ENCODE assay signal across 17 cellular contexts in genomic region chr3:114293846-114294245, GRCh38. TPM values are rescaled to one million over a fixed set of nuclear protein-coding genes. Genes with fewer than 3 reads are reported as not detected.
DNase-seq lines count a peak whose midpoint lies in the region; ATAC-seq, FAIRE-seq and TF ChIP-seq lines count a peak whose summit lies in the region.
"Had no signal": no experiment of that assay in that cellular context is flagged by ENCODE, and none has a peak within 500 bp of the region (broad histone marks: within the 10 kb centered on the region; RNA-seq: fewer than 3 reads in every experiment).

TSS of gene TIGIT (plus strand) at chr3:114294028. CDS start at chr3:114294062, 34 bp downstream.

- POLR2A ChIA-PET in CD4-positive, alpha-beta T cell (lab: Charles Lee) = interaction anchor here (1.1 to 3.1 kb wide), 4 partner anchors 11 to 131 kb away, joined by 3 to 16 read pairs (median 6); no protein-coding TSS in a partner anchor
- POLR2A ChIA-PET in activated CD8-positive, alpha-beta T cell treated with anti-CD3 and anti-CD28 coated beads, Interleukin-2, amount 10 ng/mL, durations not matched to agents 7 days and 5 days (lab: Charles Lee) = interaction anchor here (1.0 to 6.3 kb wide), 9 partner anchors 8 to 80 kb away, joined by 3 to 53 read pairs (median 5); no protein-coding TSS in a partner anchor
- POLR2A ChIA-PET in naive thymus-derived CD4-positive, alpha-beta T cell (lab: Charles Lee) = interaction anchor here (0.6 to 1.3 kb wide), 2 partner anchors 9 to 79 kb away, joined by 3 to 7 read pairs; no protein-coding TSS in a partner anchor

- no peak for TF ChIP-seq CTCF in CD4-positive, alpha-beta T cell (IDR thresholded peaks at IDR 0.05)
- TF ChIP-seq CTCF in glutamatergic neuron (IDR thresholded peaks at IDR 0.05; ENCODE audit: partially characterized antibody, unreplicated experiment) = no peak
- TF ChIP-seq CTCF in osteocyte (IDR thresholded peaks at IDR 0.05) = no peak

- ATAC-seq in CD4-positive, alpha-beta T cell (ENCODE audit: poor library complexity) = no peak
- no peak for ATAC-seq in activated CD8-positive, alpha-beta T cell treated with anti-CD3 and anti-CD28 coated beads, Interleukin-2, amount 10 ng/mL, durations not matched to agents 7 days and 5 days
- ATAC-seq in naive thymus-derived CD4-positive, alpha-beta T cell = no peak
- ATAC-seq: GM12878 had no signal

- H3K27me3 Mint-ChIP-seq in CD4-positive, alpha-beta T cell = no peaks in the 10 kb centered on the region
- H3K27me3 Mint-ChIP-seq in activated CD8-positive, alpha-beta T cell treated with anti-CD3 and anti-CD28 coated beads, Interleukin-2, amount 10 ng/mL, durations not matched to agents 7 days and 5 days (ENCODE audit: low read depth) = no peaks in the 10 kb centered on the region
- H3K27me3 Mint-ChIP-seq in naive thymus-derived CD4-positive, alpha-beta T cell = no peaks in the 10 kb centered on the region
- H3K27me3 Mint-ChIP-seq in glutamatergic neuron (ENCODE audit: unreplicated experiment) (no peaks in the 10 kb centered on the region), osteocyte (ENCODE audit: unreplicated experiment) (peaks cover 13% of the 10 kb centered on the region)
- H3K27me3 Mint-ChIP-seq: dendritic cell treated with granulocyte-macrophage colony-stimulating factor and Interleukin-4, amounts not matched to agents 40 ng/mL and 50 ng/mL, for 4 days had no signal

- peaks cover 4 to 46% of the 10 kb centered on the region in 2 donors for H3K4me1 ChIP-seq in naive thymus-derived CD4-positive, alpha-beta T cell (ENCODE audit: control insufficient read depth in 2 of 2, insufficient read depth in 2 of 2, low read length in 2 of 2)
- H3K4me1 ChIP-seq in SJCRH30 = no peaks in the 10 kb centered on the region
- H3K4me1 ChIP-seq: prostate gland had no signal

- FAIRE-seq in GM12891 (lab: Jason Lieb, UNC) = peak; percentile 81
- FAIRE-seq: D721Med, frontal cortex, GM12878 had no signal

- H3K27ac Mint-ChIP-seq in CD4-positive, alpha-beta T cell = peak within 1 kb of the TSS; percentile 78
- peak within 1 kb of the TSS; percentile 77 for H3K27ac Mint-ChIP-seq in activated CD8-positive, alpha-beta T cell treated with anti-CD3 and anti-CD28 coated beads, Interleukin-2, amount 10 ng/mL, durations not matched to agents 7 days and 5 days
- H3K27ac Mint-ChIP-seq in naive thymus-derived CD4-positive, alpha-beta T cell = peak within 1 kb of the TSS in 5 of 9 donors; percentile 35 to 64 (median 53)
- no peak within 1 kb of the TSS for H3K27ac Mint-ChIP-seq in glutamatergic neuron (ENCODE audit: unreplicated experiment)
- H3K27ac Mint-ChIP-seq in osteocyte (ENCODE audit: unreplicated experiment) = no peak within 1 kb of the TSS
- H3K27ac Mint-ChIP-seq: dendritic cell treated with granulocyte-macrophage colony-stimulating factor and Interleukin-4, amounts not matched to agents 40 ng/mL and 50 ng/mL, for 4 days had no signal

- intact Hi-C loops in CD4-positive, alpha-beta T cell (cut with DNase I, micrococcal nuclease) = loop anchor here (5.0 kb wide), 2 partner anchors 43 to 77 kb away; no protein-coding TSS in a partner anchor
- intact Hi-C loops in naive thymus-derived CD4-positive, alpha-beta T cell (cut with micrococcal nuclease) = no loop called here

- peak within 1 kb of the TSS; percentile 26 for H3K27ac ChIP-seq in CD4-positive, alpha-beta T cell (ENCODE audit: low read depth, low read length)
- no peak within 1 kb of the TSS for H3K27ac ChIP-seq in naive thymus-derived CD4-positive, alpha-beta T cell (ENCODE audit: low read depth, low read length)
- H3K27ac ChIP-seq in SJCRH30 = no peak within 1 kb of the TSS
- H3K27ac ChIP-seq: prostate gland had no signal

- no peaks in the 10 kb centered on the region for H3K27me3 ChIP-seq in CD4-positive, alpha-beta T cell (ENCODE audit: control insufficient read depth, insufficient read depth, low read length)
- H3K27me3 ChIP-seq in naive thymus-derived CD4-positive, alpha-beta T cell (ENCODE audit: control insufficient read depth in 2 of 2, insufficient read depth in 2 of 2, low read length in 2 of 2) = no peaks in the 10 kb centered on the region
- H3K27me3 ChIP-seq in SJCRH30 = no peaks in the 10 kb centered on the region

- peak within 1 kb of the TSS; percentile 29 for H3K4me3 ChIP-seq in naive thymus-derived CD4-positive, alpha-beta T cell (ENCODE audit: low read length)
- H3K4me3 ChIP-seq in SJCRH30 = no peak within 1 kb of the TSS
- H3K4me3 ChIP-seq: GM12878, prostate gland had no signal

- H3K36me3 Mint-ChIP-seq in CD4-positive, alpha-beta T cell (ENCODE audit: low read depth) = no peaks in the 10 kb centered on the region
- H3K36me3 Mint-ChIP-seq in activated CD8-positive, alpha-beta T cell treated with anti-CD3 and anti-CD28 coated beads, Interleukin-2, amount 10 ng/mL, durations not matched to agents 7 days and 5 days (ENCODE audit: low read depth) = peaks cover 10% of the 10 kb centered on the region
- no peaks in the 10 kb centered on the region for H3K36me3 Mint-ChIP-seq in naive thymus-derived CD4-positive, alpha-beta T cell
- H3K36me3 Mint-ChIP-seq in glutamatergic neuron (ENCODE audit: unreplicated experiment) (no peaks in the 10 kb centered on the region), osteocyte (ENCODE audit: unreplicated experiment) (no peaks in the 10 kb centered on the region)

- no peaks in the 10 kb centered on the region for H3K36me3 ChIP-seq in naive thymus-derived CD4-positive, alpha-beta T cell (ENCODE audit: control insufficient read depth in 2 of 3, insufficient read depth in 3 of 3, low read length in 3 of 3)
- no peaks in the 10 kb centered on the region for H3K36me3 ChIP-seq in SJCRH30
- H3K36me3 ChIP-seq: prostate gland had no signal

- CTCF ChIA-PET in CD4-positive, alpha-beta T cell (lab: Charles Lee) = interaction anchor here (1.2 to 5.2 kb wide), 2 partner anchors 125 to 140 kb away, joined by 5 to 25 read pairs; no protein-coding TSS in a partner anchor
- CTCF ChIA-PET in activated CD8-positive, alpha-beta T cell treated with anti-CD3 and anti-CD28 coated beads, Interleukin-2, amount 10 ng/mL, durations not matched to agents 7 days and 5 days (lab: Charles Lee) = interaction anchor here (0.6 to 5.0 kb wide), 12 partner anchors 14 to 449 kb away, joined by 3 to 54 read pairs (median 4); no protein-coding TSS in a partner anchor
- CTCF ChIA-PET in naive thymus-derived CD4-positive, alpha-beta T cell (lab: Charles Lee) = interaction anchor here (1.0 to 1.5 kb wide), 2 partner anchors 9 to 17 kb away, joined by 3 read pairs; no protein-coding TSS in a partner anchor

- DNase-seq in CD4-positive, alpha-beta T cell = no peak
- DNase-seq in GM12891 (ENCODE audit: insufficient read length, low spot score) (no peak), glutamatergic neuron (no peak), osteocyte (ENCODE audit: extremely low spot score, unreplicated experiment) (no peak), DMS53 treated with DMSO at 0.1 percent for 48 hours (lab: John Stamatoyannopoulos, UW; ENCODE audit: unreplicated experiment) (no peak), SJCRH30 (no peak)
- no peak for DNase-seq in activated CD8-positive, alpha-beta T cell treated with anti-CD3 and anti-CD28 coated beads, Interleukin-2, amount 10 ng/mL, durations not matched to agents 7 days and 5 days
- DNase-seq in naive thymus-derived CD4-positive, alpha-beta T cell = no peak
- DNase-seq: AML-193, GDM1, trophoblast cell had no signal

- H3K9me3 Mint-ChIP-seq in CD4-positive, alpha-beta T cell = no peaks in the 10 kb centered on the region
- H3K9me3 Mint-ChIP-seq in activated CD8-positive, alpha-beta T cell treated with anti-CD3 and anti-CD28 coated beads, Interleukin-2, amount 10 ng/mL, durations not matched to agents 7 days and 5 days (ENCODE audit: insufficient read depth) = no peaks in the 10 kb centered on the region
- no peaks in the 10 kb centered on the region for H3K9me3 Mint-ChIP-seq in naive thymus-derived CD4-positive, alpha-beta T cell
- H3K9me3 Mint-ChIP-seq in glutamatergic neuron (ENCODE audit: unreplicated experiment) = peaks cover 3% of the 10 kb centered on the region
- H3K9me3 Mint-ChIP-seq in osteocyte (ENCODE audit: unreplicated experiment) = no peaks in the 10 kb centered on the region
- H3K9me3 Mint-ChIP-seq: dendritic cell treated with granulocyte-macrophage colony-stimulating factor and Interleukin-4, amounts not matched to agents 40 ng/mL and 50 ng/mL, for 4 days had no signal

- peaks cover 30% of the 10 kb centered on the region for H3K4me1 Mint-ChIP-seq in CD4-positive, alpha-beta T cell (ENCODE audit: low read depth)
- peaks cover 36% of the 10 kb centered on the region for H3K4me1 Mint-ChIP-seq in activated CD8-positive, alpha-beta T cell treated with anti-CD3 and anti-CD28 coated beads, Interleukin-2, amount 10 ng/mL, durations not matched to agents 7 days and 5 days (ENCODE audit: low read depth)
- peaks cover 0 to 16% (median 5%) of the 10 kb centered on the region in 7 donors for H3K4me1 Mint-ChIP-seq in naive thymus-derived CD4-positive, alpha-beta T cell
- H3K4me1 Mint-ChIP-seq in glutamatergic neuron (ENCODE audit: low read depth, unreplicated experiment) (peaks cover 11% of the 10 kb centered on the region), osteocyte (ENCODE audit: unreplicated experiment) (no peaks in the 10 kb centered on the region)

- TF ChIP-seq POLR2A in GM12891 (IDR thresholded peaks at IDR 0.05; ENCODE audit: low read depth, low read length) = no peak

- H3K9me3 ChIP-seq in CD4-positive, alpha-beta T cell (ENCODE audit: control insufficient read depth, low read length) = no peaks in the 10 kb centered on the region
- H3K9me3 ChIP-seq in naive thymus-derived CD4-positive, alpha-beta T cell (ENCODE audit: control insufficient read depth in 2 of 3, low read length in 3 of 3) = no peaks in the 10 kb centered on the region
- no peaks in the 10 kb centered on the region for H3K9me3 ChIP-seq in SJCRH30 (replicated peaks)
- H3K9me3 ChIP-seq: prostate gland had no signal

- H3K4me3 Mint-ChIP-seq in CD4-positive, alpha-beta T cell = peak within 1 kb of the TSS; percentile 66
- H3K4me3 Mint-ChIP-seq in activated CD8-positive, alpha-beta T cell treated with anti-CD3 and anti-CD28 coated beads, Interleukin-2, amount 10 ng/mL, durations not matched to agents 7 days and 5 days = peak within 1 kb of the TSS; percentile 63
- H3K4me3 Mint-ChIP-seq in naive thymus-derived CD4-positive, alpha-beta T cell = peak within 1 kb of the TSS in 3 of 10 donors; percentile 37 to 75 (median 47)
- H3K4me3 Mint-ChIP-seq in glutamatergic neuron (ENCODE audit: unreplicated experiment) = no peak within 1 kb of the TSS
- H3K4me3 Mint-ChIP-seq in osteocyte (ENCODE audit: unreplicated experiment) = no peak within 1 kb of the TSS
- H3K4me3 Mint-ChIP-seq: dendritic cell treated with granulocyte-macrophage colony-stimulating factor and Interleukin-4, amounts not matched to agents 40 ng/mL and 50 ng/mL, for 4 days had no signal

RNA-seq across cellular contexts. Expression of gene TIGIT, which starts in this region (rescaled TPM):
- total RNA-seq in CD4-positive, alpha-beta T cell = 1 to 10 TPM; 3.5 to 4.2 TPM
- polyA plus RNA-seq in GM12891 (2012; ENCODE audit: low read depth, missing spikeins) = 9.7 TPM
- 10 to 100 TPM; 17.3 to 22.1 TPM for total RNA-seq in activated CD8-positive, alpha-beta T cell treated with anti-CD3 and anti-CD28 coated beads, Interleukin-2, amount 10 ng/mL, durations not matched to agents 7 days and 5 days
- 10 to 100 TPM in 1 of 5 experiments, 1 to 10 TPM in 4; 1.3 to 14.9 (median 3.8) TPM for total RNA-seq in naive thymus-derived CD4-positive, alpha-beta T cell
- polyA plus RNA-seq in naive thymus-derived CD4-positive, alpha-beta T cell = 1 to 10 TPM in 1 of 2 donors, under 1 TPM in 1; 0.63 to 2.8 TPM
- not detected for total RNA-seq in glutamatergic neuron (ENCODE audit: unreplicated experiment)
- total RNA-seq in osteocyte = not detected in 2 replicates
- 0.05 and 0.08 TPM in 2 replicates for total RNA-seq in SJCRH30 (2014; rRNA removed; shearing (Covaris generic))
- total RNA-seq: epithelial cell of proximal tubule, frontal cortex had no signal

Comparison
In these comparisons a context has a peak if more than half of its experiments do, and no peak if none do; other contexts are left out.
1. H3K27ac Mint-ChIP-seq: peak in CD4-positive, alpha-beta T cell (single experiment), activated CD8-positive, alpha-beta T cell treated with anti-CD3 and anti-CD28 coated beads, Interleukin-2, amount 10 ng/mL, durations not matched to agents 7 days and 5 days (single experiment) and naive thymus-derived CD4-positive, alpha-beta T cell (5 of 9); none in glutamatergic neuron (single experiment) and osteocyte (single experiment).
2. H3K4me3 Mint-ChIP-seq: peak in CD4-positive, alpha-beta T cell (single experiment) and activated CD8-positive, alpha-beta T cell treated with anti-CD3 and anti-CD28 coated beads, Interleukin-2, amount 10 ng/mL, durations not matched to agents 7 days and 5 days (single experiment); none in glutamatergic neuron (single experiment) and osteocyte (single experiment).
3. intact Hi-C loops: an anchor here in CD4-positive, alpha-beta T cell (5.0 kb wide); none called in naive thymus-derived CD4-positive, alpha-beta T cell.